In genomic region chr5:168842571-168843205, GRCh38 we compare ENCODE assay signal across 20 cellular contexts.
"Had no signal": no experiment of that assay in that cellular context is flagged by ENCODE, and none has a peak within 500 bp of the region (broad histone marks: within the 10 kb centered on the region; RNA-seq: fewer than 3 reads in every experiment).

No MANE protein-coding gene starts in this region.

- H3K9me3 Mint-ChIP-seq: activated naive CD4-positive, alpha-beta T cell treated with anti-CD3 and anti-CD28 coated beads for 36 hours; dendritic cell treated with granulocyte-macrophage colony-stimulating factor and Interleukin-4, amounts not matched to agents 40 ng/mL and 50 ng/mL, for 4 days; natural killer cell treated with Interleukin-12 subunit alpha and Interleukin-12 subunit beta and Interleukin-15 and Interleukin-18, amount 100 ng/mL, for 72 hours; type B pancreatic cell had no signal

- H3K4me1 ChIP-seq: prostate gland, vagina had no signal

- H3K27ac Mint-ChIP-seq: activated naive CD4-positive, alpha-beta T cell treated with anti-CD3 and anti-CD28 coated beads for 36 hours; dendritic cell treated with granulocyte-macrophage colony-stimulating factor and Interleukin-4, amounts not matched to agents 40 ng/mL and 50 ng/mL, for 4 days; natural killer cell treated with Interleukin-12 subunit alpha and Interleukin-12 subunit beta and Interleukin-15 and Interleukin-18, amount 100 ng/mL, for 72 hours; type B pancreatic cell had no signal

- DNase-seq: activated CD4-positive, alpha-beta T cell treated with anti-CD3 and anti-CD28 coated beads for 4 hours; activated CD4-positive, alpha-beta T cell treated with anti-CD3 and anti-CD28 coated beads, Interleukin-2, amount 50 U/mL, for 48 hours; activated CD4-positive, CD25-positive, alpha-beta regulatory T cell; activated effector memory CD4-positive, alpha-beta T cell treated with Interleukin-2 at 50 U/mL for 16 hours; activated naive CD4-positive, alpha-beta T cell treated with anti-CD3 and anti-CD28 coated beads for 36 hours; activated T-cell treated with anti-CD3 and anti-CD28 coated beads, Interleukin-2, amount 50 U/mL, for 48 hours; caudate nucleus; effector CD4-positive, alpha-beta T cell; midbrain; ovary; stimulated activated CD4-positive, alpha-beta T cell treated with anti-CD3 and anti-CD28 coated beads, Interleukin-4, amount 100 ng/mL, for 24 hours; stimulated activated naive CD4-positive, alpha-beta T cell treated with Interleukin-2 at 50 U/mL for 16 hours; T-helper 9 cell had no signal

- H3K27ac ChIP-seq: neutrophil, ovary, prostate gland, thoracic aorta, vagina had no signal

- H3K27me3 Mint-ChIP-seq: dendritic cell treated with granulocyte-macrophage colony-stimulating factor and Interleukin-4, amounts not matched to agents 40 ng/mL and 50 ng/mL, for 4 days had no signal

- H3K27me3 ChIP-seq: neutrophil, ovary, vagina had no signal

- ATAC-seq: natural killer cell treated with Interleukin-12 subunit alpha and Interleukin-12 subunit beta and Interleukin-15 and Interleukin-18, amount 100 ng/mL, for 72 hours had no signal

- H3K4me3 ChIP-seq: ovary, prostate gland, thoracic aorta, vagina had no signal

- H3K9me3 ChIP-seq: neutrophil, ovary, prostate gland, thoracic aorta, vagina had no signal

- H3K4me3 Mint-ChIP-seq: activated naive CD4-positive, alpha-beta T cell treated with anti-CD3 and anti-CD28 coated beads for 36 hours; dendritic cell treated with granulocyte-macrophage colony-stimulating factor and Interleukin-4, amounts not matched to agents 40 ng/mL and 50 ng/mL, for 4 days; natural killer cell treated with Interleukin-12 subunit alpha and Interleukin-12 subunit beta and Interleukin-15 and Interleukin-18, amount 100 ng/mL, for 72 hours; type B pancreatic cell had no signal

- H3K36me3 ChIP-seq: neutrophil, ovary, prostate gland, thoracic aorta, vagina had no signal

- H3K36me3 Mint-ChIP-seq: natural killer cell treated with Interleukin-12 subunit alpha and Interleukin-12 subunit beta and Interleukin-15 and Interleukin-18, amount 100 ng/mL, for 72 hours; type B pancreatic cell had no signal
